In the genomic region with DNA sequence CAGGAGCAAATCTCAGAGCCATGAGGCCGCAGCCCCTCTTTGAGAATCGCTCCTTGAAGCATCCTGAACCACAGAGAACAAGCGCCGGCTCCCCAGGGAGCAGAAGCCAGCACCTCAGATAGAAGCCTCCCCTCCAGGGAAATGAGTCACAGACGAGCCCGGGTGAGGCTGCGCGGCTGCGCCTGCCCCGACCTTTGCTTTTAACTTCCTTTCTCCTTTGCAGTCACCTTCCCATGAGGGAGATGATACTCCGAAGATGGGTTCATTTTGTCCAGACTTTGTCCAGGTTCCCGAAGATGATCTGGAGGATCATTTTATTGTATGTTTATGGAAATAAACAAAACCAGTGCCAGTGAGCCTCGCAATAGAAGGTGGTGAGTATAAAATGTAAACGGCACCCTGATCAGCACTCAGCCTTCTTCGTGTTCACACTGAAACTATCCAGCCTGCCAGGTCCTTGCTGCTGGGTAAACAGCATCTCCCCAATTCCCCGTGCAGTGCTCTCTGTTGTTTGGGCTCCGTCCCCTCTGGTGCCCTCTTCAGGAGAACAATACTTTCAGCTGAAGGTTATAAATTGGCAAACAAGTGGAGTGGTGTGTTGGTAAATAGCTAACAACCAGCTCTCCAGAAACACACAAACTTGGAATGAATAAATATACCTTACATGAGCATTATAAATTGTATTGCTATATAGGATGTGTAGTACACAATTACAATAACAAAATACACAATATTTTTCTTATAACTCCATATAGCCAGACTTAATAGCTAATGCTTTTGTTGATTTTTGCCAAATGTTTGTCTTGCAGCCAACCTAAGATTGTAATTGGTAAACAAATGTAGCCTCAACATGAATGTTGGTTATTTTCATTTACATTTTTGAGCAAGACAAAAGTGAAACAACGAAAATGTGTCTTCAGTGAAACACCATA, we compare ENCODE assay signal across 8 cellular contexts. TPM values are rescaled to one million over a fixed set of nuclear protein-coding genes. Genes with fewer than 3 reads are reported as not detected.
DNase-seq lines count a peak whose midpoint lies in the region; ATAC-seq and TF ChIP-seq lines count a peak whose summit lies in the region.

No MANE protein-coding gene starts in this region.

- BruUV-seq in MCF 10A (replicated peaks; lab: Mats Ljungman, UMichigan) = no TSS peak

- DNase-seq in A172 (ENCODE audit: low spot score) (peak; percentile 78), NCI-H1417 (lab: John Stamatoyannopoulos, UW) (peak; percentile 78 to 95 (median 83)), T-helper 2 cell (peak in 4 of 5 experiments; percentile 16 to 93 (median 26)), MCF 10A (ENCODE audit: unreplicated experiment) (peak; percentile 89), iPS-NIHi7 (ENCODE audit: extremely low spot score) (peak; percentile 83)
- DNase-seq in stimulated activated CD4-positive, alpha-beta T cell treated with anti-CD3 and anti-CD28 coated beads, Interleukin-12 subunit alpha, Interleukin-12 subunit beta, amount 100 ng/mL, for 4 hours = peak; percentile 43

- peak; percentile 60 for TF ChIP-seq CTCF in MCF 10A (IDR thresholded peaks at IDR 0.05; ENCODE audit: unreplicated experiment)

- no peaks in the 10 kb centered on the region for H3K36me3 Mint-ChIP-seq in MCF 10A (ENCODE audit: insufficient read depth, unreplicated experiment)

- H3K9me3 Mint-ChIP-seq in MCF 10A (ENCODE audit: unreplicated experiment) = no peaks in the 10 kb centered on the region

- no peaks in the 10 kb centered on the region for H3K4me1 Mint-ChIP-seq in MCF 10A (ENCODE audit: insufficient read depth, unreplicated experiment)

- peak overlapping the region; percentile 73 for H3K4me3 Mint-ChIP-seq in MCF 10A (ENCODE audit: unreplicated experiment)

- intact Hi-C loops in MCF 10A (cut with micrococcal nuclease) = loop anchor here (1.0 to 10.0 kb wide), 2 partner anchors 86 to 297 kb away; no protein-coding TSS in a partner anchor

- no peaks in the 10 kb centered on the region for H3K27me3 Mint-ChIP-seq in MCF 10A (ENCODE audit: insufficient read depth, unreplicated experiment)

- CTCF ChIA-PET in MCF 10A (lab: Yijun Ruan, JAX) = interaction anchor here (0.6 to 2.3 kb wide), 21 partner anchors 9 to 305 kb away, joined by 3 to 17 read pairs (median 5); a partner anchor contains a TSS

- ATAC-seq in GM18498 (IDR thresholded peaks at IDR 0.05; ENCODE audit: unreplicated experiment) = peak; percentile 70
- ATAC-seq in HG02852 (IDR thresholded peaks at IDR 0.05; ENCODE audit: unreplicated experiment) = peak; percentile 69

- H3K27ac Mint-ChIP-seq in MCF 10A (ENCODE audit: low read depth, unreplicated experiment) = peak overlapping the region; percentile 82

- POLR2A ChIA-PET in MCF 10A (lab: Yijun Ruan, JAX) = interaction anchor here (0.6 to 2.9 kb wide), 8 partner anchors 16 to 298 kb away, joined by 3 to 22 read pairs (median 4); a partner anchor contains a TSS

RNA-seq across cellular contexts. Expression of a gene that starts 41.4 kb away (rescaled TPM):
- total RNA-seq in A172 (2014; rRNA removed; shearing (Covaris generic)) = 24.1 and 25.5 TPM in 2 replicates
- 25.3 and 28.8 TPM in 2 replicates for total RNA-seq in MCF 10A (2022)

Comparison
In these comparisons a context has a peak if more than half of its experiments do, and no peak if none do; other contexts are left out.
1. Peak in every context shown above with its lines: DNase-seq and ATAC-seq.
2. DNase-seq: peak in every context shown above with its lines; median percentile 89 in MCF 10A; 83 in NCI-H1417; 83 in iPS-NIHi7; 78 in A172; 43 in stimulated activated CD4-positive, alpha-beta T cell treated with anti-CD3 and anti-CD28 coated beads, Interleukin-12 subunit alpha, Interleukin-12 subunit beta, amount 100 ng/mL, for 4 hours; 26 in T-helper 2 cell.